In genomic region chr2:167018590-167018989, GRCh38 we compare ENCODE assay signal across 8 cellular contexts.
"Had no signal": no experiment of that assay in that cellular context is flagged by ENCODE, and none has a peak within 500 bp of the region (broad histone marks: within the 10 kb centered on the region; RNA-seq: fewer than 3 reads in every experiment).

No MANE protein-coding gene starts in this region.

- ATAC-seq: GM23338 had no signal

- H3K9ac ChIP-seq: KMS-11 had no signal

- DNase-seq: H9, HCEC 1CT, KBM-7 had no signal

- H3K4me3 ChIP-seq: GM23338 had no signal

- H2AFZ ChIP-seq: GM23338 had no signal

- FAIRE-seq: H1, H54 had no signal

- H3K27ac ChIP-seq: HL-60, KMS-11 had no signal

- H3K4me2 ChIP-seq: GM23338, KMS-11 had no signal
